ENCODE assay signal across 8 cellular contexts in the genomic region with DNA sequence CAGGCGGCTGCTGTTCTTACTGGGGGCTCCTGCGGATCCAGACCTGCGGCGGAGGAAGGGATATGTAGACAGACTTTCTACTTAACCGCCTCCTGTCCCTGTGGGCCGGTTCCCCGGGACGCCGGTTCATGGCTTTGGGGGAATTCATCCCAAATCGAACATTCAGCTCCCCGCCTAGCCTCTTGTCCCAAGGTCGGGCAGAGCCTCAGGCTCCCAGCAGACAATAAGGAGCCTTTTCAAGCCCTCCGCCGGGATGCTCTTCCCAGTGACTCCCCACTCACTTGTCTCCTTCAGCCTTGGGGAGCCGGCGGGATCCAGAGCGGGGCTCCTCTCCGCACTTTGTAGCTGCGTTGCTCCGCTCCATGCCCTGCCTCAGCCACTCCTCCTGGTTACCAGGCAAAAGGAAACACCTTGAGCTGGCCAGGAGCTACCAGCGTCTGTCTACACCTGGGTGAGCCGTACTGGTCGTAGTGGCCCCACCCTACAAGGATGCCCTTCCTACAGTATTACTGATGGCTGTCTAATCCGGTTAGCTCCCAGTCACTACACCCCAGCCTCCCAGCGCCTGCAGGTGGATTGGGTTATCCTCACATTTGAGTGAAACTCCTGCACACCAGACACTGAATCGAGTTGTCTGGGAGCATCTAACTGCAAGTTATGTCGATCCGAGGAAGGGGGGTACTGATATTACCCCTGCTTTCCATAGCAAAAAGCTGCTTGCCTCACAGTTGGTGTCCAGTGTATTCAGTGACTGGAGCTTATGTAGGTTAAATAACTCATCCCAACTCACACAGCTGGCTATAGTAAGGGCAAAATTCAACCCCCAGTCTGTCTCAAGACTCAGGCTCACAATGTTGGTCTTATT. TPM values are rescaled to one million over a fixed set of nuclear protein-coding genes. Genes with fewer than 3 reads are reported as not detected.
A peak's percentile ranks its signal among the peaks of the same experiment; 100 is the strongest.
DNase-seq lines count a peak whose midpoint lies in the region; ATAC-seq and TF ChIP-seq lines count a peak whose summit lies in the region.

A gene with protein sequence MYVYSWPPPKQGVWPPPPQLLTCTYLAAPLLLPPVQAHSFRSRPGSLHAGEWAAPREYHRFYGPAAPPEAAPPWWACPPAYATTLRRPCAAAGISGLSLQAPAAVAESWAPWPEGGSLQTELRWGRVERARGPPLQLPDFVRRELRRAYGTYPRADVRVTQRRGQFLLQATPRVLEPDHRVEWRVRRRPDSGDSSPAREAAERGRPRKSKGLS (minus strand): TSS at position 439 of the 865 bp plus-strand sequence. CDS start 450 bp downstream, outside the sequence.

- H3K36me3 Mint-ChIP-seq in activated naive CD4-positive, alpha-beta T cell treated with anti-CD3 and anti-CD28 coated beads, Interleukin-2, amount 10 ng/mL, durations not matched to agents 7 days and 5 days: peaks cover 27% of the 10 kb centered on the region
- H3K36me3 Mint-ChIP-seq in activated CD8-positive, alpha-beta T cell treated with anti-CD3 and anti-CD28 coated beads for 36 hours (ENCODE audit: low read depth): peaks cover 31% of the 10 kb centered on the region

- no peak for TF ChIP-seq CTCF in activated CD8-positive, alpha-beta T cell treated with anti-CD3 and anti-CD28 coated beads for 36 hours (IDR thresholded peaks at IDR 0.05)
- no peak for TF ChIP-seq CTCF in spleen (IDR thresholded peaks at IDR 0.05 in 8 of 11, conservative IDR thresholded peaks at IDR 0.05 in 3 of 11)

- peak within 1 kb of the TSS; percentile 95 for H3K4me3 Mint-ChIP-seq in activated naive CD4-positive, alpha-beta T cell treated with anti-CD3 and anti-CD28 coated beads, Interleukin-2, amount 10 ng/mL, durations not matched to agents 7 days and 5 days
- peak within 1 kb of the TSS; percentile 96 for H3K4me3 Mint-ChIP-seq in activated CD8-positive, alpha-beta T cell treated with anti-CD3 and anti-CD28 coated beads for 36 hours

- intact Hi-C loops in activated CD8-positive, alpha-beta T cell treated with anti-CD3 and anti-CD28 coated beads for 36 hours (cut with micrococcal nuclease): no loop called here
- intact Hi-C loops in spleen (cut with DNase I; ENCODE audit: low total_unique reads): no loop called here

- WGBS in iPS DF 6.9 (ENCODE audit: insufficient coverage, insufficient read length): no CpG with 5 or more reads among the region's 28 CpGs
- 25 to 36% (median 27%) methylated on average over 20 to 28 of the region's 28 CpGs for WGBS in spleen, 5 donors

- H3K4me1 Mint-ChIP-seq in activated naive CD4-positive, alpha-beta T cell treated with anti-CD3 and anti-CD28 coated beads, Interleukin-2, amount 10 ng/mL, durations not matched to agents 7 days and 5 days: peaks cover 38% of the 10 kb centered on the region
- H3K4me1 Mint-ChIP-seq in activated CD8-positive, alpha-beta T cell treated with anti-CD3 and anti-CD28 coated beads for 36 hours (ENCODE audit: low read depth): peaks cover 26% of the 10 kb centered on the region

- no peaks in the 10 kb centered on the region for H3K27me3 ChIP-seq in iPS DF 6.9 (ENCODE audit: control insufficient read depth, insufficient read depth, low read length)
- H3K27me3 ChIP-seq in spleen (replicated peaks in 1 of 7): no peaks in the 10 kb centered on the region

- H3K27ac ChIP-seq in iPS DF 6.9 (ENCODE audit: low read length) (no peak within 1 kb of the TSS), spleen (peak within 1 kb of the TSS; percentile 67 to 95 (median 88))

- peak within 1 kb of the TSS; percentile 64 for H3K27ac Mint-ChIP-seq in activated naive CD4-positive, alpha-beta T cell treated with anti-CD3 and anti-CD28 coated beads, Interleukin-2, amount 10 ng/mL, durations not matched to agents 7 days and 5 days
- peak within 1 kb of the TSS; percentile 87 for H3K27ac Mint-ChIP-seq in activated CD8-positive, alpha-beta T cell treated with anti-CD3 and anti-CD28 coated beads for 36 hours

- H3K36me3 ChIP-seq in iPS DF 6.9 (ENCODE audit: control insufficient read depth, insufficient read depth, low read length) (no peaks in the 10 kb centered on the region; the same call in 1 of the 2 replicates), spleen (peaks cover 0 to 37% (median 8%) of the 10 kb centered on the region in 6 donors)

- no peak for TF ChIP-seq POLR2A in spleen (IDR thresholded peaks at IDR 0.05)

- no peak for DNase-seq in activated naive CD4-positive, alpha-beta T cell treated with anti-CD3 and anti-CD28 coated beads, Interleukin-2, amount 10 ng/mL, durations not matched to agents 7 days and 5 days
- DNase-seq in activated naive CD4-positive, alpha-beta T cell (lab: John Stamatoyannopoulos, UW): no peak
- peak; percentile 41 for DNase-seq in activated CD8-positive, alpha-beta T cell treated with anti-CD3 and anti-CD28 coated beads for 36 hours
- DNase-seq in iPS DF 6.9 (ENCODE audit: low read depth, low spot score) (no peak), spleen (peak; percentile 81), NCI-H1436 treated with DMSO at 0.1 percent for 48 hours (lab: John Stamatoyannopoulos, UW) (no peak)

- H3K4me3 ChIP-seq in iPS DF 6.9 (ENCODE audit: low read length): peak within 1 kb of the TSS; percentile 56
- H3K4me3 ChIP-seq in spleen: peak within 1 kb of the TSS; percentile 63 to 98 (median 81)

- H3K9me3 ChIP-seq in iPS DF 6.9 (ENCODE audit: control insufficient read depth, insufficient read depth, low read length) (no peaks in the 10 kb centered on the region), spleen (no peaks in the 10 kb centered on the region)

- no peaks in the 10 kb centered on the region for H3K9me3 Mint-ChIP-seq in activated naive CD4-positive, alpha-beta T cell treated with anti-CD3 and anti-CD28 coated beads, Interleukin-2, amount 10 ng/mL, durations not matched to agents 7 days and 5 days
- H3K9me3 Mint-ChIP-seq in activated CD8-positive, alpha-beta T cell treated with anti-CD3 and anti-CD28 coated beads for 36 hours: no peaks in the 10 kb centered on the region

- CTCF ChIA-PET in activated naive CD4-positive, alpha-beta T cell treated with anti-CD3 and anti-CD28 coated beads, Interleukin-2, amount 10 ng/mL, durations not matched to agents 7 days and 5 days (lab: Charles Lee): interaction anchor here (0.7 to 2.2 kb wide), 8 partner anchors 11 to 282 kb away, joined by 3 to 9 read pairs (median 4); partner anchors contain the start of genes CUEDC2 and FBXL15
- CTCF ChIA-PET in activated CD8-positive, alpha-beta T cell treated with anti-CD3 and anti-CD28 coated beads for 36 hours (lab: Charles Lee): interaction anchor here (0.8 to 5.0 kb wide), 15 partner anchors 8 to 221 kb away, joined by 3 to 34 read pairs (median 9); partner anchors contain the start of genes ACTR1A, CUEDC2, FBXL15 and NFKB2

- H3K4me1 ChIP-seq in iPS DF 6.9 (ENCODE audit: control insufficient read depth, insufficient read depth, low read length) (peaks cover 6% of the 10 kb centered on the region), spleen (peaks cover 8 to 68% (median 35%) of the 10 kb centered on the region in 6 donors)

- H3K27me3 Mint-ChIP-seq in activated naive CD4-positive, alpha-beta T cell treated with anti-CD3 and anti-CD28 coated beads, Interleukin-2, amount 10 ng/mL, durations not matched to agents 7 days and 5 days: no peaks in the 10 kb centered on the region
- no peaks in the 10 kb centered on the region for H3K27me3 Mint-ChIP-seq in activated CD8-positive, alpha-beta T cell treated with anti-CD3 and anti-CD28 coated beads for 36 hours

- ATAC-seq in activated CD8-positive, alpha-beta T cell treated with anti-CD3 and anti-CD28 coated beads for 36 hours: no peak
- ATAC-seq in HG03039 (IDR thresholded peaks at IDR 0.05; ENCODE audit: unreplicated experiment): no peak
- no peak for ATAC-seq in GM21528 (IDR thresholded peaks at IDR 0.05; ENCODE audit: low FRiP score, unreplicated experiment)

- POLR2A ChIA-PET in activated CD8-positive, alpha-beta T cell treated with anti-CD3 and anti-CD28 coated beads for 36 hours (lab: Charles Lee): interaction anchor here (0.6 to 6.4 kb wide), 20 partner anchors 10 to 336 kb away, joined by 3 to 102 read pairs (median 6); partner anchors contain the start of genes ACTR1A, CUEDC2, FBXL15 and NFKB2

RNA-seq across cellular contexts. Expression of the gene that starts here (rescaled TPM):
- under 1 TPM; 0.20 to 0.36 TPM for total RNA-seq in activated CD8-positive, alpha-beta T cell treated with anti-CD3 and anti-CD28 coated beads for 36 hours
- under 1 TPM in 4 of 7 donors, not detected in 3; 0.33 to 0.77 (median 0.47) TPM for total RNA-seq in spleen
- under 1 TPM; 0.06 to 0.33 (median 0.18) TPM for polyA plus RNA-seq in spleen

Comparison
In these comparisons a context has a peak if more than half of its experiments do, and no peak if none do; other contexts are left out.
1. Peak in DNase-seq in activated CD8-positive, alpha-beta T cell treated with anti-CD3 and anti-CD28 coated beads for 36 hours; RNA of the gene not detected or under 1 TPM.
2. Peak in DNase-seq, H3K4me3 ChIP-seq and H3K27ac ChIP-seq in spleen; RNA of the gene not detected or under 1 TPM.